Comparison of ENCODE assay signal across 20 cellular contexts in genomic region chr19:12244370-12244769, GRCh38. TPM values are rescaled to one million over a fixed set of nuclear protein-coding genes. Genes with fewer than 3 reads are reported as not detected.
DNase-seq lines count a peak whose midpoint lies in the region; ATAC-seq lines count a peak whose summit lies in the region.
"Had no signal": no experiment of that assay in that cellular context is flagged by ENCODE, and none has a peak within 500 bp of the region (broad histone marks: within the 10 kb centered on the region; RNA-seq: fewer than 3 reads in every experiment).

No MANE protein-coding gene starts in this region.

- intact Hi-C loops in aorta (cut with DNase I): no loop called here

- peaks cover 2 to 12% of the 10 kb centered on the region in 2 donors for H3K36me3 ChIP-seq in aorta (ENCODE audit: control insufficient read depth in 1 of 2, insufficient read depth in 2 of 2, low read length in 1 of 2)
- H3K36me3 ChIP-seq: MG63 had no signal

- H3K27ac ChIP-seq in aorta (ENCODE audit: low read depth in 1 of 2, low read length in 2 of 2): no peak overlapping the region
- H3K27ac ChIP-seq: 22Rv1, tibial artery had no signal

- H3K4me1 ChIP-seq in aorta (ENCODE audit: control insufficient read depth in 1 of 2, insufficient read depth in 2 of 2, low read length in 2 of 2): no peaks in the 10 kb centered on the region
- H3K4me1 ChIP-seq: tibial artery had no signal

- H3K4me3 ChIP-seq in aorta (ENCODE audit: low read length in 2 of 2): no peak overlapping the region
- H3K4me3 ChIP-seq: MG63, tibial artery had no signal

- no peaks in the 10 kb centered on the region for H3K27me3 ChIP-seq in aorta (ENCODE audit: control insufficient read depth in 1 of 2, insufficient read depth in 2 of 2, low read length in 1 of 2)
- H3K27me3 ChIP-seq: MG63, tibial artery had no signal

- peaks cover 9% of the 10 kb centered on the region for H3K9me3 ChIP-seq in aorta (ENCODE audit: control insufficient read depth, low read length)

- DNase-seq in DMS53 (lab: John Stamatoyannopoulos, UW) (peak; percentile 14), DMS53 treated with DMSO at 0.1 percent for 48 hours (lab: John Stamatoyannopoulos, UW; ENCODE audit: unreplicated experiment) (no peak), HuH-7 (ENCODE audit: low spot score) (peak; percentile 11), RKO (ENCODE audit: low spot score) (peak; percentile 65), iPS-NIHi7 (ENCODE audit: extremely low spot score) (peak; percentile 35), aorta (no peak)
- DNase-seq in activated effector memory CD4-positive, alpha-beta T cell treated with Interleukin-2 at 50 U/mL for 16 hours: no peak
- DNase-seq: activated CD8-positive, alpha-beta memory T cell treated with anti-CD3 and anti-CD28 coated beads for 24 hours; activated naive CD8-positive, alpha-beta T cell treated with anti-CD3 and anti-CD28 coated beads, Interleukin-2, amount 50 U/mL, for 24 hours; caudate nucleus; effector memory CD8-positive, alpha-beta T cell; mesenchymal stem cell; MG63; T-helper 2 cell; tibial artery had no signal

- 89 to 92% methylated on average over 2 of the region's 2 CpGs for WGBS in aorta, 2 donors

- no peak for ATAC-seq in aorta (ENCODE audit: low FRiP score)
- ATAC-seq in GM18520 (IDR thresholded peaks at IDR 0.05; ENCODE audit: unreplicated experiment): no peak
- ATAC-seq: activated naive CD8-positive, alpha-beta T cell treated with anti-CD3 and anti-CD28 coated beads, Interleukin-2, amount 50 U/mL, for 24 hours; effector memory CD8-positive, alpha-beta T cell; natural killer cell treated with Interleukin-12 subunit alpha and Interleukin-12 subunit beta and Interleukin-15 and Interleukin-18, amount 100 ng/mL, for 72 hours; Right ventricle myocardium inferior; stimulated activated effector memory CD8-positive, alpha-beta T cell treated with anti-CD3 and anti-CD28 coated beads, Interleukin-12 subunit alpha, Interleukin-12 subunit beta, amount 100 ng/mL, for 72 hours had no signal

RNA-seq across cellular contexts. Expression of gene ZNF44, which starts 50.3 kb away (rescaled TPM):
- total RNA-seq in aorta: 10 to 100 TPM; 13.9 to 19.9 TPM
- 1 to 10 TPM; 5.4 to 9.7 TPM for polyA plus RNA-seq in aorta

Comparison
In these comparisons a context has a peak if more than half of its experiments do, and no peak if none do; other contexts are left out.
1. DNase-seq: peak in DMS53 (single experiment), HuH-7 (single experiment), RKO (single experiment) and iPS-NIHi7 (single experiment); none in DMS53 treated with DMSO at 0.1 percent for 48 hours (single experiment), aorta (0 of 2) and activated effector memory CD4-positive, alpha-beta T cell treated with Interleukin-2 at 50 U/mL for 16 hours (single experiment).